ENCODE assay signal across 24 cellular contexts in genomic region chr12:52735816-52736632, GRCh38. TPM values are rescaled to one million over a fixed set of nuclear protein-coding genes. Genes with fewer than 3 reads are reported as not detected.
"Had no signal": no experiment of that assay in that cellular context is flagged by ENCODE, and none has a peak within 500 bp of the region (broad histone marks: within the 10 kb centered on the region; RNA-seq: fewer than 3 reads in every experiment).

No MANE protein-coding gene starts in this region.

- H3K27ac ChIP-seq: HL-60 had no signal

- FAIRE-seq: HTR-8/SVneo, RCC 7860 had no signal

- H3K4me3 ChIP-seq: MG63 had no signal

- ATAC-seq: SK-N-SH treated with all-trans-retinoic acid at 6 μM for 48 hours had no signal

- DNase-seq: Karpas-422, KG1, MG63, NCI-H1092, NCI-H1105 treated with DMSO at 0.1 percent for 48 hours, NCI-H1417 treated with DMSO at 0.1 percent for 48 hours, NCI-H146, NCI-H1694 treated with DMSO at 0.1 percent for 48 hours, NCI-H1930, NCI-H2081, NCI-H2107, NCI-H2227 treated with DMSO at 0.1 percent for 48 hours, NCI-H524, NCI-H526 treated with DMSO at 0.1 percent for 48 hours, NCI-H774, Right ventricle myocardium superior, RPMI8226, SIG-M5 had no signal

- H3K36me3 ChIP-seq: MG63 had no signal

- H3K9me3 ChIP-seq: MG63 had no signal

RNA-seq across cellular contexts. Expression of gene KRT77, which starts 32.7 kb away (rescaled TPM):
- total RNA-seq: NCI-H460, Right ventricle myocardium superior, SK-MEL-5 had no signal

RNA-seq across cellular contexts. Expression of gene KRT76, which starts 41.1 kb away (rescaled TPM):
- total RNA-seq: NCI-H460, Right ventricle myocardium superior, SK-MEL-5 had no signal

RNA-seq across cellular contexts. Expression of gene KRT1, which starts 55.8 kb away (rescaled TPM):
- total RNA-seq: NCI-H460, Right ventricle myocardium superior, SK-MEL-5 had no signal

RNA-seq across cellular contexts. Expression of gene KRT3, which starts 59.9 kb away (rescaled TPM):
- total RNA-seq: NCI-H460, Right ventricle myocardium superior, SK-MEL-5 had no signal
